ENCODE assay signal across 8 cellular contexts in the genomic region with DNA sequence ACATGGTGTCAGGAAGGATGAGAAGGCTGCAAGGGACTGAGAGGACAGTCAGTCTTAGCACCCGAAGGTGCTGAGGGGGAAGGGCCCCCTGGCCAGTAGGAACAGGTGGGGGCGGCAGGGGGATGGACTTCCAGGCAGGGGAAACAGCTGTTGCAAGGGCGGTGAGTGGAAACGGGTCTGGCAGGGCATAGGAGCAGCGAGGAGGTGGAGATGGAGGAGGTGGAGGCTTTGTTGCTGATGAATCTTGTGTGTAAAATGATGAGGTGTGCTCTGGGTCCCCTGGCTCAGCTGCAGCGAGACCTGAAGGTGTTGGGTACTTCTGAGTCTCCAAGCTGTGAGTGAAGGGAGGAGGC. TPM values are rescaled to one million over a fixed set of nuclear protein-coding genes. Genes with fewer than 3 reads are reported as not detected.
DNase-seq lines count a peak whose midpoint lies in the region; ATAC-seq and TF ChIP-seq lines count a peak whose summit lies in the region.

No MANE protein-coding gene starts in this region.

- ATAC-seq in activated T-cell treated with anti-CD3 and anti-CD28 coated beads, Interleukin-2, amount 50 U/mL, for 4 hours: no peak
- ATAC-seq in HG03469 (IDR thresholded peaks at IDR 0.05; ENCODE audit: unreplicated experiment) (no peak), HG03095 (IDR thresholded peaks at IDR 0.05; ENCODE audit: unreplicated experiment) (no peak)

- peak overlapping the region; percentile 87 for H3K4me3 Mint-ChIP-seq in activated T-cell treated with anti-CD3 and anti-CD28 coated beads, Interleukin-2, amount 50 U/mL, for 4 hours

- H3K36me3 ChIP-seq in adrenal gland (replicated peaks in 1 of 2) (peaks cover 0 to 25% of the 10 kb centered on the region in 2 donors), tibial nerve (peaks cover 0 to 28% (median 10%) of the 10 kb centered on the region in 3 donors)

- H3K4me1 ChIP-seq in adrenal gland (replicated peaks in 1 of 2) (peaks cover 22 to 27% of the 10 kb centered on the region in 2 donors), tibial nerve (peaks cover 0 to 59% (median 31%) of the 10 kb centered on the region in 4 donors)

- H3K9me3 ChIP-seq in adrenal gland (replicated peaks in 1 of 3) (no peaks in the 10 kb centered on the region), tibial nerve (no peaks in the 10 kb centered on the region)

- no peak for DNase-seq in activated T-cell treated with anti-CD3 and anti-CD28 coated beads, Interleukin-2, amount 50 U/mL, for 4 hours
- no peak for DNase-seq in activated T-cell treated with anti-CD3 and anti-CD28 coated beads, Interleukin-2, amount 50 U/mL, for 1 hour
- no peak for DNase-seq in adrenal gland
- DNase-seq in lung microvascular endothelial cell (ENCODE audit: low read depth in 2 of 2): peak; percentile 45 to 51
- no peak for DNase-seq in tibial nerve (ENCODE audit: low spot score in 2 of 2)
- DNase-seq in NCI-H748 (lab: John Stamatoyannopoulos, UW; ENCODE audit: unreplicated experiment): no peak

- H3K9me3 Mint-ChIP-seq in activated T-cell treated with anti-CD3 and anti-CD28 coated beads, Interleukin-2, amount 50 U/mL, for 4 hours: no peaks in the 10 kb centered on the region

- TF ChIP-seq POLR2A in adrenal gland (IDR thresholded peaks at IDR 0.05) (no peak), tibial nerve (IDR thresholded peaks at IDR 0.05) (no peak)

- peak overlapping the region in 2 of 5 donors; percentile 17 to 93 for H3K27ac ChIP-seq in adrenal gland
- H3K27ac ChIP-seq in tibial nerve: peak overlapping the region in 1 of 4 donors; percentile 83

- H3K4me3 ChIP-seq in adrenal gland (peak overlapping the region in 3 of 4 donors; percentile 37 to 90 (median 74)), tibial nerve (peak overlapping the region; percentile 76 to 96 (median 91))

- peaks cover 36% of the 10 kb centered on the region for H3K4me1 Mint-ChIP-seq in activated T-cell treated with anti-CD3 and anti-CD28 coated beads, Interleukin-2, amount 50 U/mL, for 4 hours (ENCODE audit: low read depth)

- 13 to 30% (median 24%) methylated on average over 6 of the region's 6 CpGs for WGBS in adrenal gland, 4 donors
- WGBS in tibial nerve, 2 donors: 11 to 17% methylated on average over 6 of the region's 6 CpGs

- H3K27me3 Mint-ChIP-seq in activated T-cell treated with anti-CD3 and anti-CD28 coated beads, Interleukin-2, amount 50 U/mL, for 4 hours (ENCODE audit: low read depth): no peaks in the 10 kb centered on the region

- TF ChIP-seq CTCF in adrenal gland (IDR thresholded peaks at IDR 0.05): no peak
- TF ChIP-seq CTCF in tibial nerve (IDR thresholded peaks at IDR 0.05): no peak

- intact Hi-C loops in adrenal gland (cut with DNase I): no loop called here

- peaks cover 17% of the 10 kb centered on the region for H3K36me3 Mint-ChIP-seq in activated T-cell treated with anti-CD3 and anti-CD28 coated beads, Interleukin-2, amount 50 U/mL, for 4 hours (ENCODE audit: insufficient read depth)

- TF ChIP-seq EP300 in tibial nerve (IDR thresholded peaks at IDR 0.05): no peak

- H3K27me3 ChIP-seq in adrenal gland: no peaks in the 10 kb centered on the region
- no peaks in the 10 kb centered on the region for H3K27me3 ChIP-seq in tibial nerve

RNA-seq across cellular contexts. Expression of a gene that starts 1.2 kb away (rescaled TPM):
- 10 to 100 TPM; 75.7 to 81.4 (median 79.3) TPM for total RNA-seq in activated T-cell treated with anti-CD3 and anti-CD28 coated beads, Interleukin-2, amount 50 U/mL, for 4 hours
- 10 to 100 TPM; 28.1 to 97.2 (median 46.9) TPM for total RNA-seq in adrenal gland
- 10 to 100 TPM in 2 of 3 donors, 1 to 10 TPM in 1; 6.6 to 66.1 (median 43.4) TPM for polyA plus RNA-seq in adrenal gland
- total RNA-seq in lung microvascular endothelial cell: 26.0 and 39.7 TPM in 2 replicates
- 10 to 100 TPM; 23.4 to 39.3 (median 31.2) TPM for total RNA-seq in tibial nerve

RNA-seq across cellular contexts. Expression of a gene that starts 30.8 kb away (rescaled TPM):
- 10 to 100 TPM; 53.0 to 60.4 (median 56.2) TPM for total RNA-seq in activated T-cell treated with anti-CD3 and anti-CD28 coated beads, Interleukin-2, amount 50 U/mL, for 4 hours
- total RNA-seq in adrenal gland: 1 to 10 TPM in 7 of 8 donors, under 1 TPM in 1; 0.91 to 7.1 (median 3.4) TPM
- polyA plus RNA-seq in adrenal gland: 1 to 10 TPM in 2 of 3 donors, under 1 TPM in 1; 0.98 to 6.2 (median 2.0) TPM
- total RNA-seq in lung microvascular endothelial cell: 0.20 and 0.65 TPM in 2 replicates
- 1 to 10 TPM; 1.4 to 9.9 (median 3.0) TPM for total RNA-seq in tibial nerve

RNA-seq across cellular contexts. Expression of a gene that starts 32.3 kb away (rescaled TPM):
- total RNA-seq in activated T-cell treated with anti-CD3 and anti-CD28 coated beads, Interleukin-2, amount 50 U/mL, for 4 hours: under 1 TPM in 2 of 3 donors, not detected in 1; 0.08 to 0.15 TPM
- total RNA-seq in adrenal gland (1 to 10 TPM in 7 of 8 donors, under 1 TPM in 1; 0.57 to 5.3 (median 1.8) TPM), lung microvascular endothelial cell (under 0.01 TPM in 2 replicates), tibial nerve (under 1 TPM; 0.21 to 0.78 (median 0.41) TPM)
- 1 to 10 TPM; 1.5 to 9.7 (median 5.1) TPM for polyA plus RNA-seq in adrenal gland

Comparison
In these comparisons a context has a peak if more than half of its experiments do, and no peak if none do; other contexts are left out.
1. DNase-seq: peak in lung microvascular endothelial cell (2 of 2); none in activated T-cell treated with anti-CD3 and anti-CD28 coated beads, Interleukin-2, amount 50 U/mL, for 4 hours (single experiment), activated T-cell treated with anti-CD3 and anti-CD28 coated beads, Interleukin-2, amount 50 U/mL, for 1 hour (single experiment), adrenal gland (0 of 7), tibial nerve (0 of 2) and NCI-H748 (single experiment).
2. RNA of a gene that starts 30.8 kb away (total RNA-seq): 53.0 to 60.4 TPM in activated T-cell treated with anti-CD3 and anti-CD28 coated beads, Interleukin-2, amount 50 U/mL, for 4 hours; 1.4 to 9.9 TPM in tibial nerve, 0.91 to 7.1 TPM in adrenal gland and 0.20 to 0.65 TPM in lung microvascular endothelial cell; every median in the first group is over 4 times any median in the second.